In genomic region chr12:121578230-121579189, GRCh38 we compare ENCODE assay signal across 8 cellular contexts. TPM values are rescaled to one million over a fixed set of nuclear protein-coding genes. Genes with fewer than 3 reads are reported as not detected.
DNase-seq lines count a peak whose midpoint lies in the region; ATAC-seq and TF ChIP-seq lines count a peak whose summit lies in the region.

No MANE protein-coding gene starts in this region.

- DNase-seq in HAP-1 (ENCODE audit: low spot score in 2 of 2) = peak; percentile 28 to 55
- DNase-seq in activated CD8-positive, alpha-beta T cell treated with anti-CD3 and anti-CD28 coated beads, Interleukin-2, amount 10 ng/mL, durations not matched to agents 7 days and 5 days = peak; percentile 43
- no peak for DNase-seq in fibroblast of mammary gland (ENCODE audit: low read depth)
- no peak for DNase-seq in midbrain (lab: John Stamatoyannopoulos, UW)
- no peak for DNase-seq in ACHN

- POLR2A ChIA-PET in activated CD8-positive, alpha-beta T cell treated with anti-CD3 and anti-CD28 coated beads, Interleukin-2, amount 10 ng/mL, durations not matched to agents 7 days and 5 days (lab: Charles Lee) = interaction anchor here (1.0 to 4.7 kb wide), 4 partner anchors 12 to 48 kb away, joined by 3 to 35 read pairs (median 19); partner anchors contain the start of gene ORAI1

- peaks cover 34% of the 10 kb centered on the region for H3K4me1 Mint-ChIP-seq in activated CD8-positive, alpha-beta T cell treated with anti-CD3 and anti-CD28 coated beads, Interleukin-2, amount 10 ng/mL, durations not matched to agents 7 days and 5 days (ENCODE audit: low read depth)

- ATAC-seq in activated CD8-positive, alpha-beta T cell treated with anti-CD3 and anti-CD28 coated beads, Interleukin-2, amount 10 ng/mL, durations not matched to agents 7 days and 5 days = peak; percentile 14
- ATAC-seq in GM18858 (IDR thresholded peaks at IDR 0.05; ENCODE audit: unreplicated experiment) (no peak), GM18502 (IDR thresholded peaks at IDR 0.05; ENCODE audit: poor library complexity, unreplicated experiment) (no peak)

- H2AFZ ChIP-seq in neuron (ENCODE audit: low read depth, low read length) = peak overlapping the region; percentile 57

- H3K27me3 Mint-ChIP-seq in activated CD8-positive, alpha-beta T cell treated with anti-CD3 and anti-CD28 coated beads, Interleukin-2, amount 10 ng/mL, durations not matched to agents 7 days and 5 days (ENCODE audit: low read depth) = no peaks in the 10 kb centered on the region

- H3K4me1 ChIP-seq in HAP-1 (peaks cover 35% of the 10 kb centered on the region), neuron (ENCODE audit: insufficient read depth, low read length) (peaks cover 59% of the 10 kb centered on the region)

- in situ Hi-C loops in HAP-1 (cut with MboI; ENCODE audit: low sequenced_read_pairs) (no loop called here), ACHN (cut with HindIII; ENCODE audit: low pct_ligation_motif_present, low pct_unique_long_range_greater_than_20kb, low sequenced_read_pairs) (no loop called here)

- H3K9me3 ChIP-seq in HAP-1 (no peaks in the 10 kb centered on the region), neuron (ENCODE audit: low read length) (no peaks in the 10 kb centered on the region)

- CTCF ChIA-PET in activated CD8-positive, alpha-beta T cell treated with anti-CD3 and anti-CD28 coated beads, Interleukin-2, amount 10 ng/mL, durations not matched to agents 7 days and 5 days (lab: Charles Lee) = interaction anchor here (0.7 to 6.7 kb wide), 9 partner anchors 13 to 216 kb away, joined by 3 to 57 read pairs (median 4); partner anchors contain the start of gene ORAI1

- H3K36me3 Mint-ChIP-seq in activated CD8-positive, alpha-beta T cell treated with anti-CD3 and anti-CD28 coated beads, Interleukin-2, amount 10 ng/mL, durations not matched to agents 7 days and 5 days (ENCODE audit: low read depth) = peaks cover 22% of the 10 kb centered on the region

- no peaks in the 10 kb centered on the region for H3K9me3 Mint-ChIP-seq in activated CD8-positive, alpha-beta T cell treated with anti-CD3 and anti-CD28 coated beads, Interleukin-2, amount 10 ng/mL, durations not matched to agents 7 days and 5 days (ENCODE audit: insufficient read depth)

- H3K36me3 ChIP-seq in HAP-1 (replicated peaks) (peaks cover 30% of the 10 kb centered on the region), neuron (ENCODE audit: insufficient read depth, low read length) (peaks cover 13% of the 10 kb centered on the region)

- H3K4me3 ChIP-seq in HAP-1 (peak overlapping the region; percentile 52), fibroblast of mammary gland (ENCODE audit: control insufficient read depth, low read depth, low read length) (peak overlapping the region; percentile 67), neuron (ENCODE audit: low read length) (peak overlapping the region; percentile 54)

- no peaks in the 10 kb centered on the region for H3K27me3 ChIP-seq in HAP-1 (ENCODE audit: low read depth)
- no peaks in the 10 kb centered on the region for H3K27me3 ChIP-seq in neuron (ENCODE audit: insufficient read depth, low read length)

- no peak for TF ChIP-seq CTCF in fibroblast of mammary gland (conservative IDR thresholded peaks at IDR 0.05; ENCODE audit: control insufficient read depth, insufficient read depth, low read depth, low read length)

- H3K27ac Mint-ChIP-seq in activated CD8-positive, alpha-beta T cell treated with anti-CD3 and anti-CD28 coated beads, Interleukin-2, amount 10 ng/mL, durations not matched to agents 7 days and 5 days = peak overlapping the region; percentile 75

- peak overlapping the region; percentile 98 for H3K4me3 Mint-ChIP-seq in activated CD8-positive, alpha-beta T cell treated with anti-CD3 and anti-CD28 coated beads, Interleukin-2, amount 10 ng/mL, durations not matched to agents 7 days and 5 days

RNA-seq across cellular contexts. Expression of gene KDM2B, which starts 2.3 kb away (rescaled TPM):
- 10 to 100 TPM; 76.1 to 76.6 TPM for total RNA-seq in activated CD8-positive, alpha-beta T cell treated with anti-CD3 and anti-CD28 coated beads, Interleukin-2, amount 10 ng/mL, durations not matched to agents 7 days and 5 days

RNA-seq across cellular contexts. Expression of gene ORAI1, which starts 47.8 kb away (rescaled TPM):
- total RNA-seq in activated CD8-positive, alpha-beta T cell treated with anti-CD3 and anti-CD28 coated beads, Interleukin-2, amount 10 ng/mL, durations not matched to agents 7 days and 5 days = 10 to 100 TPM; 67.4 to 69.6 TPM

Comparison
In these comparisons a context has a peak if more than half of its experiments do, and no peak if none do; other contexts are left out.
1. DNase-seq: peak in HAP-1 (2 of 2) and activated CD8-positive, alpha-beta T cell treated with anti-CD3 and anti-CD28 coated beads, Interleukin-2, amount 10 ng/mL, durations not matched to agents 7 days and 5 days (single experiment); none in fibroblast of mammary gland (single experiment), midbrain (single experiment) and ACHN (single experiment).
2. Peak in every context shown above with its lines, with median percentiles within 50 percentile points of each other: H3K4me3 ChIP-seq.